Comparison of ENCODE assay signal across 1 cellular context in the genomic region with DNA sequence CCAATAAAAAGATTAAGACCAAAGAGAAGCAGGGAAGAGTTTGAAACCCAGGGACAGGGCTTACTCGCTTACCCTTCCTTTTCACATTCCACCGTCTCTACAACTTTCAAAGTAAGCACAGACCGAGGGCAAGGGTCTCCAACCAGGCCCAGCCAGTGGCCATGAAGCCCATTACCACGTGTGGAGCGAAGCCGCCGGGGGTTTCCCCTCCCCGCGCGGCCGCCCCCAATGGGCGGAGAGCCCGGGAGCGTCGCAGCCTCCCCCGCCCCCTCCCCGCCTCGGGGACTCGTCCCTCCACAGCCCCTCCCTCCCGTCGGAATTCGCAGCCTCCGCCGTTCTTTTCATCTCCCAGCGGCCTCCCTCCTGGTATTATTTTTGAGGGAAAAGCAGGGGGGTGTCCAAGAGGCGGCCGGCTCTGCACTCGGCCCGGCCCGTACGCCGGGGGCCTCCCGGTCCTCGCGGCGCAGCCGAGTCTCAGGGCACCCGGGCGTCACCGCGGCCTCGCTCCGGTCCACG.
A peak's percentile ranks its signal among the peaks of the same experiment; 100 is the strongest.
TF ChIP-seq lines count a peak whose summit lies in the region.

No MANE protein-coding gene starts in this region.

TF ChIP-seq in HepG2, 621 proteins besides CTCF, POLR2A, EP300 and RAD21 (continued from another document):
- TF ChIP-seq, protein P1, sequence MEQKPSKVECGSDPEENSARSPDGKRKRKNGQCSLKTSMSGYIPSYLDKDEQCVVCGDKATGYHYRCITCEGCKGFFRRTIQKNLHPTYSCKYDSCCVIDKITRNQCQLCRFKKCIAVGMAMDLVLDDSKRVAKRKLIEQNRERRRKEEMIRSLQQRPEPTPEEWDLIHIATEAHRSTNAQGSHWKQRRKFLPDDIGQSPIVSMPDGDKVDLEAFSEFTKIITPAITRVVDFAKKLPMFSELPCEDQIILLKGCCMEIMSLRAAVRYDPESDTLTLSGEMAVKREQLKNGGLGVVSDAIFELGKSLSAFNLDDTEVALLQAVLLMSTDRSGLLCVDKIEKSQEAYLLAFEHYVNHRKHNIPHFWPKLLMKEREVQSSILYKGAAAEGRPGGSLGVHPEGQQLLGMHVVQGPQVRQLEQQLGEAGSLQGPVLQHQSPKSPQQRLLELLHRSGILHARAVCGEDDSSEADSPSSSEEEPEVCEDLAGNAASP (CRISPR knock-in tag; IDR thresholded peaks at IDR 0.05; ENCODE audit: borderline replicate concordance), result peak; percentile 22; the same call in 1 of the 2 replicates
- TF ChIP-seq ZNF138 (CRISPR knock-in tag; IDR thresholded peaks at IDR 0.05; ENCODE audit: low read depth) (0 out of 2 replicates have a peak, but pooled peaks have one; percentile 26), TFDP2 (CRISPR knock-in tag; IDR thresholded peaks at IDR 0.05) (peak; percentile 73; the same call in 1 of the 2 replicates), NFYC (CRISPR knock-in tag; IDR thresholded peaks at IDR 0.05) (peak; percentile 31; the same call in 1 of the 2 replicates), ARID5B (CRISPR knock-in tag; IDR thresholded peaks at IDR 0.05) (0 out of 2 replicates have a peak, but pooled peaks have one; percentile 19), FOSL2 (CRISPR knock-in tag; IDR thresholded peaks at IDR 0.05) (no peak), SAP130 (CRISPR knock-in tag; IDR thresholded peaks at IDR 0.05; ENCODE audit: low read depth) (peak; percentile 80), RAD51 (IDR thresholded peaks at IDR 0.05; ENCODE audit: borderline replicate concordance) (no peak), DNMT1 (CRISPR knock-in tag; IDR thresholded peaks at IDR 0.05) (0 out of 2 replicates have a peak, but pooled peaks have one; percentile 2), TBL1XR1 (IDR thresholded peaks at IDR 0.05; ENCODE audit: borderline replicate concordance, low read length, partially characterized antibody) (no peak), ZNF329 (CRISPR knock-in tag; IDR thresholded peaks at IDR 0.05; ENCODE audit: low read depth) (peak; percentile 12; the same call in 1 of the 2 replicates)
- TF ChIP-seq, protein P2, sequence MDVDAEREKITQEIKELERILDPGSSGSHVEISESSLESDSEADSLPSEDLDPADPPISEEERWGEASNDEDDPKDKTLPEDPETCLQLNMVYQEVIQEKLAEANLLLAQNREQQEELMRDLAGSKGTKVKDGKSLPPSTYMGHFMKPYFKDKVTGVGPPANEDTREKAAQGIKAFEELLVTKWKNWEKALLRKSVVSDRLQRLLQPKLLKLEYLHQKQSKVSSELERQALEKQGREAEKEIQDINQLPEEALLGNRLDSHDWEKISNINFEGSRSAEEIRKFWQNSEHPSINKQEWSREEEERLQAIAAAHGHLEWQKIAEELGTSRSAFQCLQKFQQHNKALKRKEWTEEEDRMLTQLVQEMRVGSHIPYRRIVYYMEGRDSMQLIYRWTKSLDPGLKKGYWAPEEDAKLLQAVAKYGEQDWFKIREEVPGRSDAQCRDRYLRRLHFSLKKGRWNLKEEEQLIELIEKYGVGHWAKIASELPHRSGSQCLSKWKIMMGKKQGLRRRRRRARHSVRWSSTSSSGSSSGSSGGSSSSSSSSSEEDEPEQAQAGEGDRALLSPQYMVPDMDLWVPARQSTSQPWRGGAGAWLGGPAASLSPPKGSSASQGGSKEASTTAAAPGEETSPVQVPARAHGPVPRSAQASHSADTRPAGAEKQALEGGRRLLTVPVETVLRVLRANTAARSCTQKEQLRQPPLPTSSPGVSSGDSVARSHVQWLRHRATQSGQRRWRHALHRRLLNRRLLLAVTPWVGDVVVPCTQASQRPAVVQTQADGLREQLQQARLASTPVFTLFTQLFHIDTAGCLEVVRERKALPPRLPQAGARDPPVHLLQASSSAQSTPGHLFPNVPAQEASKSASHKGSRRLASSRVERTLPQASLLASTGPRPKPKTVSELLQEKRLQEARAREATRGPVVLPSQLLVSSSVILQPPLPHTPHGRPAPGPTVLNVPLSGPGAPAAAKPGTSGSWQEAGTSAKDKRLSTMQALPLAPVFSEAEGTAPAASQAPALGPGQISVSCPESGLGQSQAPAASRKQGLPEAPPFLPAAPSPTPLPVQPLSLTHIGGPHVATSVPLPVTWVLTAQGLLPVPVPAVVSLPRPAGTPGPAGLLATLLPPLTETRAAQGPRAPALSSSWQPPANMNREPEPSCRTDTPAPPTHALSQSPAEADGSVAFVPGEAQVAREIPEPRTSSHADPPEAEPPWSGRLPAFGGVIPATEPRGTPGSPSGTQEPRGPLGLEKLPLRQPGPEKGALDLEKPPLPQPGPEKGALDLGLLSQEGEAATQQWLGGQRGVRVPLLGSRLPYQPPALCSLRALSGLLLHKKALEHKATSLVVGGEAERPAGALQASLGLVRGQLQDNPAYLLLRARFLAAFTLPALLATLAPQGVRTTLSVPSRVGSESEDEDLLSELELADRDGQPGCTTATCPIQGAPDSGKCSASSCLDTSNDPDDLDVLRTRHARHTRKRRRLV (CRISPR knock-in tag; IDR thresholded peaks at IDR 0.05), result no peak
- TF ChIP-seq, protein P3, sequence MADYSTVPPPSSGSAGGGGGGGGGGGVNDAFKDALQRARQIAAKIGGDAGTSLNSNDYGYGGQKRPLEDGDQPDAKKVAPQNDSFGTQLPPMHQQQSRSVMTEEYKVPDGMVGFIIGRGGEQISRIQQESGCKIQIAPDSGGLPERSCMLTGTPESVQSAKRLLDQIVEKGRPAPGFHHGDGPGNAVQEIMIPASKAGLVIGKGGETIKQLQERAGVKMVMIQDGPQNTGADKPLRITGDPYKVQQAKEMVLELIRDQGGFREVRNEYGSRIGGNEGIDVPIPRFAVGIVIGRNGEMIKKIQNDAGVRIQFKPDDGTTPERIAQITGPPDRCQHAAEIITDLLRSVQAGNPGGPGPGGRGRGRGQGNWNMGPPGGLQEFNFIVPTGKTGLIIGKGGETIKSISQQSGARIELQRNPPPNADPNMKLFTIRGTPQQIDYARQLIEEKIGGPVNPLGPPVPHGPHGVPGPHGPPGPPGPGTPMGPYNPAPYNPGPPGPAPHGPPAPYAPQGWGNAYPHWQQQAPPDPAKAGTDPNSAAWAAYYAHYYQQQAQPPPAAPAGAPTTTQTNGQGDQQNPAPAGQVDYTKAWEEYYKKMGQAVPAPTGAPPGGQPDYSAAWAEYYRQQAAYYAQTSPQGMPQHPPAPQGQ (CRISPR knock-in tag; IDR thresholded peaks at IDR 0.05; ENCODE audit: borderline replicate concordance), result no peak
- TF ChIP-seq, protein P4, sequence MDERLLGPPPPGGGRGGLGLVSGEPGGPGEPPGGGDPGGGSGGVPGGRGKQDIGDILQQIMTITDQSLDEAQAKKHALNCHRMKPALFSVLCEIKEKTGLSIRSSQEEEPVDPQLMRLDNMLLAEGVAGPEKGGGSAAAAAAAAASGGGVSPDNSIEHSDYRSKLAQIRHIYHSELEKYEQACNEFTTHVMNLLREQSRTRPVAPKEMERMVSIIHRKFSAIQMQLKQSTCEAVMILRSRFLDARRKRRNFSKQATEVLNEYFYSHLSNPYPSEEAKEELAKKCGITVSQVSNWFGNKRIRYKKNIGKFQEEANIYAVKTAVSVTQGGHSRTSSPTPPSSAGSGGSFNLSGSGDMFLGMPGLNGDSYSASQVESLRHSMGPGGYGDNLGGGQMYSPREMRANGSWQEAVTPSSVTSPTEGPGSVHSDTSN (CRISPR knock-in tag; IDR thresholded peaks at IDR 0.05), result no peak
